ENCODE assay signal across 29 cellular contexts in the genomic region with DNA sequence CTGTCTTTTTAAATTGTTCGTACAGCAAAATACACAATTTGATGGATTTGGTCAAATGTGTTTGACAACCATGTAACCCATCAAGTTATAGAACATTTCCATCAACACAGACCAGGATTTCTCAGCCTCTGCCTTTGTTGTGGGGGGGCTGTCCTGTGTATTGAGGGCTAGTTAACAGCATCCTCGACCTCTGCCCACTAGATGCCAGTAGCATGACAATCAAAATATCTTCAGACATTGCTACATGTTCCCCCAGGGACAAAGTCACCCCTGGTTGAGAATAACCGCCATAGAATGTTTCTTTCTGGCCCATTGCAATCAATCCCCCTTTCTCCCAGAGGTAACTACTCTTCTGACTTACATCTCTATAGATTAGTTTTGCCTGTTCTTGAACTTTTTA.
"Had no signal": no experiment of that assay in that cellular context is flagged by ENCODE, and none has a peak within 500 bp of the region (broad histone marks: within the 10 kb centered on the region; RNA-seq: fewer than 3 reads in every experiment).

No MANE protein-coding gene starts in this region.

- H3K4me3 Mint-ChIP-seq: effector memory CD8-positive, alpha-beta T cell; immature natural killer cell; mesothelial cell of epicardium; natural killer cell treated with Interleukin-12 subunit alpha and Interleukin-12 subunit beta and Interleukin-15 and Interleukin-18, amount 100 ng/mL, for 72 hours; neural crest cell; stimulated activated effector memory CD8-positive, alpha-beta T cell treated with anti-CD3 and anti-CD28 coated beads, Interleukin-12 subunit alpha, Interleukin-12 subunit beta, amount 100 ng/mL, for 72 hours had no signal

- H3K27ac Mint-ChIP-seq: effector memory CD8-positive, alpha-beta T cell; immature natural killer cell; mesothelial cell of epicardium; naive B cell; natural killer cell treated with Interleukin-12 subunit alpha and Interleukin-12 subunit beta and Interleukin-15 and Interleukin-18, amount 100 ng/mL, for 72 hours; progenitor cell of endocrine pancreas; stimulated activated effector memory CD8-positive, alpha-beta T cell treated with anti-CD3 and anti-CD28 coated beads, Interleukin-12 subunit alpha, Interleukin-12 subunit beta, amount 100 ng/mL, for 72 hours had no signal

- H3K9me3 ChIP-seq: mucosa of descending colon, neutrophil, pancreas, thyroid gland, vagina had no signal

- H3K4me1 ChIP-seq: heart right ventricle, pancreas, right atrium auricular region, stomach, thyroid gland, vagina had no signal

- H3K36me3 ChIP-seq: heart right ventricle, neutrophil, pancreas, right atrium auricular region, stomach, thyroid gland, vagina had no signal

- H3K9me3 Mint-ChIP-seq: effector memory CD8-positive, alpha-beta T cell; natural killer cell treated with Interleukin-12 subunit alpha and Interleukin-12 subunit beta and Interleukin-15 and Interleukin-18, amount 100 ng/mL, for 72 hours; stimulated activated effector memory CD8-positive, alpha-beta T cell treated with anti-CD3 and anti-CD28 coated beads, Interleukin-12 subunit alpha, Interleukin-12 subunit beta, amount 100 ng/mL, for 72 hours had no signal

- H3K36me3 Mint-ChIP-seq: immature natural killer cell; mesothelial cell of epicardium; naive B cell; natural killer cell treated with Interleukin-12 subunit alpha and Interleukin-12 subunit beta and Interleukin-15 and Interleukin-18, amount 100 ng/mL, for 72 hours; stimulated activated effector memory CD8-positive, alpha-beta T cell treated with anti-CD3 and anti-CD28 coated beads, Interleukin-12 subunit alpha, Interleukin-12 subunit beta, amount 100 ng/mL, for 72 hours had no signal

- ATAC-seq: effector memory CD8-positive, alpha-beta T cell; esophagus mucosa; heart right ventricle; left lobe of liver; mucosa of descending colon; natural killer cell treated with Interleukin-12 subunit alpha and Interleukin-12 subunit beta and Interleukin-15 and Interleukin-18, amount 100 ng/mL, for 72 hours; pancreas; sciatic nerve; stimulated activated effector memory CD8-positive, alpha-beta T cell treated with anti-CD3 and anti-CD28 coated beads, Interleukin-12 subunit alpha, Interleukin-12 subunit beta, amount 100 ng/mL, for 72 hours had no signal

- H3K4me1 Mint-ChIP-seq: immature natural killer cell; mesothelial cell of epicardium; naive B cell; neural crest cell; stimulated activated effector memory CD8-positive, alpha-beta T cell treated with anti-CD3 and anti-CD28 coated beads, Interleukin-12 subunit alpha, Interleukin-12 subunit beta, amount 100 ng/mL, for 72 hours had no signal

- H3K27me3 ChIP-seq: heart right ventricle, neutrophil, pancreas, right atrium auricular region, stomach, thyroid gland, vagina had no signal

- H3K27me3 Mint-ChIP-seq: naive B cell, progenitor cell of endocrine pancreas had no signal

- DNase-seq: cortex of kidney; effector memory CD8-positive, alpha-beta T cell; foreskin fibroblast; glutamatergic neuron; heart right ventricle; hippocampal formation; immature natural killer cell; islet precursor cell; mesenchymal stem cell; mucosa of descending colon; naive B cell; pancreas; stimulated activated CD4-positive, alpha-beta T cell treated with anti-CD3 and anti-CD28 coated beads, Interleukin-2, amount 100 ng/mL, for 24 hours; stimulated activated CD4-positive, alpha-beta T cell treated with anti-CD3 and anti-CD28 coated beads, Interleukin-4, amount 100 ng/mL, for 24 hours; stimulated activated naive CD4-positive, alpha-beta T cell treated with Interleukin-2 at 50 U/mL for 16 hours; stomach; thyroid gland; trophoblast cell had no signal

- H3K4me3 ChIP-seq: heart right ventricle, mucosa of descending colon, pancreas, right atrium auricular region, stomach, thyroid gland, vagina had no signal

- H3K27ac ChIP-seq: heart right ventricle, neutrophil, pancreas, right atrium auricular region, stomach, thyroid gland, vagina had no signal
